Comparison of ENCODE assay signal across 8 cellular contexts in the genomic region with DNA sequence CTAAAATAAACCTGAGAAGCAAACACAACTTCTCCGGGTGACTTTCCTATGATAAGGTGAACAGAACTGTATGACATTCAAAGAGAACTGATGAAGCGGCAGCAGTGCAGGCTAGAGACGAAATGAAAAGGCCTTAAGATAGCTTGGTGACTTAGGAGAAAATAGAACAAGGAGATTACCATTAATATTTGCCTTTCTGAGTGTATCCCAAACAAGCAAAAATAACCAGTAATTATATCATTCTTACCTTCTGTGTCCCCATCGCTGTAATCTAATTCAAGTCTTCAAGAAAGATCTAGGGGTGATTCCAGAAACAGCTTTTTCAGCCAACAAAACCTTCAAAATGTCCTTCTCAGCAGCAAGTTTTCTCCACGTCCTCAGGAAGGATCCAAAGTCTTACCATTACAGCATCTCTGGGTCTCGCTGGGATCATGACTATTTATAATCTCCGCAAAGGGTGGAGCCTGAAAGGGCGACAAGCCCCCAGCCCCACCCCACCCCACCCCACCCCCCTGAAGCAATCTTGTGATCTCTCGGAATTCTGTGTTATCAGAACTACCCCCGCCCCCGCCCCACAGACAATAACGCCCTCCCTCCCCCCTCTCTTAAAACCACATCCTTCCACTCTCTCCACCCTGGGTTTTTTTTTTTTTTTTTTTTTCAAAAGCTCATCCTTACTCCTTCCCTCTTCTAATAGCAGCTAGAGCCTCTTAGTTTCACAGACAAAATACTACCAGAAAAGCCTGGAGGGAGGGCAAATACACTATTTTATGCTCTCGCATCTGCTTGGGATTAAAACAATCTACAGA. TPM values are rescaled to one million over a fixed set of nuclear protein-coding genes. Genes with fewer than 3 reads are reported as not detected.
DNase-seq lines count a peak whose midpoint lies in the region; ATAC-seq, FAIRE-seq and TF ChIP-seq lines count a peak whose summit lies in the region.

A gene (minus strand): TSS at position 415 of the 809 bp plus-strand sequence. CDS start 153 bp downstream, at position 262.

- H3K36me3 Mint-ChIP-seq in T-helper 17 cell (ENCODE audit: low read depth): no peaks in the 10 kb centered on the region
- H3K36me3 Mint-ChIP-seq in Calu3 (ENCODE audit: insufficient read depth, unreplicated experiment): no peaks in the 10 kb centered on the region

- CTCF ChIA-PET in Calu3 (lab: Charles Lee): interaction anchor here (0.7 kb wide), 1 partner anchor 25 kb away, joined by 9 read pairs; no protein-coding TSS in a partner anchor

- TF ChIP-seq POLR2A in GM15510 (IDR thresholded peaks at IDR 0.05; ENCODE audit: borderline replicate concordance, extremely low read depth, insufficient read length): peak; percentile 60

- peak within 1 kb of the TSS; percentile 75 for H3K4me3 ChIP-seq in left ventricle myocardium inferior
- peak within 1 kb of the TSS; percentile 71 for H3K4me3 ChIP-seq in upper lobe of right lung

- H3K9me3 ChIP-seq in T-helper 17 cell (ENCODE audit: control insufficient read depth, low read length, poor library complexity, severe bottlenecking) (no peaks in the 10 kb centered on the region), left ventricle myocardium inferior (replicated peaks) (no peaks in the 10 kb centered on the region), upper lobe of right lung (no peaks in the 10 kb centered on the region)

- intact Hi-C loops in left ventricle myocardium inferior (cut with micrococcal nuclease): no loop called here
- intact Hi-C loops in posterior vena cava (cut with DNase I): no loop called here
- intact Hi-C loops in upper lobe of right lung (cut with DNase I): loop anchor here (10.0 kb wide), 1 partner anchor 59 kb away; no protein-coding TSS in a partner anchor
- intact Hi-C loops in Calu3 (cut with micrococcal nuclease; ENCODE audit: unreplicated experiment): no loop called here

- H3K4me1 Mint-ChIP-seq in T-helper 17 cell: peaks cover 13% of the 10 kb centered on the region
- H3K4me1 Mint-ChIP-seq in Calu3 (ENCODE audit: low read depth, unreplicated experiment): no peaks in the 10 kb centered on the region

- FAIRE-seq in HTR-8/SVneo (lab: Jason Lieb, UNC): peak; percentile 95

- ATAC-seq in T-helper 17 cell: peak; percentile 72
- peak; percentile 84 for ATAC-seq in upper lobe of right lung

- H3K27ac Mint-ChIP-seq in T-helper 17 cell (no peak within 1 kb of the TSS), Calu3 (ENCODE audit: unreplicated experiment) (no peak within 1 kb of the TSS)

- H3K36me3 ChIP-seq in left ventricle myocardium inferior: peaks cover 21% of the 10 kb centered on the region
- H3K36me3 ChIP-seq in upper lobe of right lung: peaks cover 21% of the 10 kb centered on the region

- H3K27me3 Mint-ChIP-seq in T-helper 17 cell (no peaks in the 10 kb centered on the region), Calu3 (ENCODE audit: unreplicated experiment) (peaks cover 8% of the 10 kb centered on the region)

- no peak within 1 kb of the TSS for H3K4me3 Mint-ChIP-seq in T-helper 17 cell
- H3K4me3 Mint-ChIP-seq in Calu3 (ENCODE audit: low read depth, unreplicated experiment): no peak within 1 kb of the TSS

- no peak for TF ChIP-seq CTCF in left ventricle myocardium inferior (IDR thresholded peaks at IDR 0.05; ENCODE audit: borderline replicate concordance)
- no peak for TF ChIP-seq CTCF in upper lobe of right lung (IDR thresholded peaks at IDR 0.05)
- no peak for TF ChIP-seq CTCF in Calu3 (IDR thresholded peaks at IDR 0.05; ENCODE audit: unreplicated experiment)

- H3K27me3 ChIP-seq in left ventricle myocardium inferior (ENCODE audit: low read depth) (peaks cover 9% of the 10 kb centered on the region), upper lobe of right lung (no peaks in the 10 kb centered on the region)

- peaks cover 40% of the 10 kb centered on the region for H3K4me1 ChIP-seq in left ventricle myocardium inferior
- H3K4me1 ChIP-seq in upper lobe of right lung: peaks cover 12% of the 10 kb centered on the region

- BruUV-seq in Calu3 (replicated peaks; lab: Mats Ljungman, UMichigan): no TSS peak

- DNase-seq in HTR-8/SVneo (ENCODE audit: insufficient read length, low spot score) (peak; percentile 99), T-helper 17 cell (peak; percentile 53 to 75 (median 73)), amygdala (lab: John Stamatoyannopoulos, UW) (peak in 35 of 56 donors; percentile 6 to 63 (median 26)), left ventricle myocardium inferior (peak; percentile 39), posterior vena cava (ENCODE audit: low spot score) (no peak), upper lobe of right lung (no peak), Calu3 (no peak)

- H3K9me3 Mint-ChIP-seq in Calu3 (ENCODE audit: low read depth, unreplicated experiment): no peaks in the 10 kb centered on the region

- H3K27ac ChIP-seq in left ventricle myocardium inferior (replicated peaks): peak within 1 kb of the TSS; percentile 91
- peak within 1 kb of the TSS; percentile 86 for H3K27ac ChIP-seq in upper lobe of right lung

RNA-seq across cellular contexts. Expression of the gene that starts here (rescaled TPM):
- 100 to 1,000 TPM; 689 to 766 TPM for total RNA-seq in T-helper 17 cell
- 13.7 TPM for total RNA-seq in left ventricle myocardium inferior
- 100 to 1,000 TPM in 1 of 2 donors, 10 to 100 TPM in 1; 74.3 to 103 TPM for total RNA-seq in posterior vena cava
- 153 TPM for total RNA-seq in upper lobe of right lung
- total RNA-seq in Calu3 (2022): 0.37 TPM in 1 of 2 replicates, not detected in the other

Comparison
In these comparisons a context has a peak if more than half of its experiments do, and no peak if none do; other contexts are left out.
1. RNA of the gene that starts here (total RNA-seq): 689 to 766 TPM in T-helper 17 cell, 153 TPM in upper lobe of right lung (single experiment), 74.3 to 103 TPM in posterior vena cava and 13.7 TPM in left ventricle myocardium inferior (single experiment); 0.37 TPM in Calu3; every median in the first group is over 10 times any median in the second.
2. DNase-seq: peak in HTR-8/SVneo (single experiment), T-helper 17 cell (3 of 3), amygdala (35 of 56) and left ventricle myocardium inferior (single experiment); none in posterior vena cava (single experiment), upper lobe of right lung (single experiment) and Calu3 (single experiment).